Comparison of ENCODE assay signal across 9 cellular contexts in the genomic region with DNA sequence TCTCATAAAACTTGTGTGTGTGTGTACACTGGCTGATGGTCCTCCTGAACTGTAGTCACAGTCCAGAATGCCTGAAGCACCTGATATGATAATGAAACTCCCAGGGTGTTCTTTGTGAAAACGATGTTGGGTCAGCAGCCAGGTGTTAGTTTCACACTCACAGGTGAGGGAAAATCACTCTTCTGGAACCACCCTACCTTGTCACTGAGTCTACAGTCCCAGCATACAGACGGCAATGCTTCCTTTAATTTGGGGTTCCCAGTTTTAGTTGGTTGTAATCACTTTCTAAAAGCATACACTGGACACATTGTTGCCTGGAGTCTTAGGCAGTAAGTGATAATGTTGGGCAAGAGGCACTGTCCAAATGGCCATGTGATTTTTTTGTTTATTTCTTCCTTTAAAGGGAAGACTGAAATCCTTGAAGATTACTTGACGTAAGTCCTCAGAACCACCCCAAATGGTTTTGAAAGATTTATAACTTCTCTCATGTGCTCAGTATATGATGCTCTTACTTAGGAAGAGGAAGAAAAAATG. TPM values are rescaled to one million over a fixed set of nuclear protein-coding genes. Genes with fewer than 3 reads are reported as not detected.
DNase-seq lines count a peak whose midpoint lies in the region; ATAC-seq and TF ChIP-seq lines count a peak whose summit lies in the region.
"Had no signal": no experiment of that assay in that cellular context is flagged by ENCODE, and none has a peak within 500 bp of the region (broad histone marks: within the 10 kb centered on the region; RNA-seq: fewer than 3 reads in every experiment).

No MANE protein-coding gene starts in this region.

- peaks cover 52 to 82% of the 10 kb centered on the region in 2 donors for H3K4me1 Mint-ChIP-seq in stimulated activated naive B cell treated with anti-CD40 and anti-IgM and Interleukin-4, amounts not matched to agents 10 μg/mL and 1 μg/mL and 100 μg/mL, for 72 hours
- peaks cover 14% of the 10 kb centered on the region for H3K4me1 Mint-ChIP-seq in activated T-helper 1 cell treated with anti-CD3 and anti-CD28 coated beads, Interleukin-12 subunit alpha, Interleukin-12 subunit beta, Interleukin-2, Interleukin-4 antibody, amounts not matched to agents 30 ng/mL and 10 ng/mL and 1 ng/mL, durations not matched to agents 14 hours and 24 hours and 36 hours (ENCODE audit: low read depth)
- H3K4me1 Mint-ChIP-seq in type B pancreatic cell (ENCODE audit: unreplicated experiment) = peaks cover 55% of the 10 kb centered on the region

- no TSS peak for BruUV-seq in A673 (replicated peaks; lab: Mats Ljungman, UMichigan)

- H3K36me3 ChIP-seq in duodenal mucosa (ENCODE audit: control insufficient read depth in 1 of 2, insufficient read depth in 2 of 2, low read length in 2 of 2) (no peaks in the 10 kb centered on the region), A673 (ENCODE audit: insufficient read depth, low read length, poor library complexity, severe bottlenecking) (no peaks in the 10 kb centered on the region)

- CTCF ChIA-PET in A673 (lab: Charles Lee) = no interaction called here

- H3K9me3 ChIP-seq in duodenal mucosa (ENCODE audit: control insufficient read depth in 1 of 2, low read length in 2 of 2) (no peaks in the 10 kb centered on the region), A673 (ENCODE audit: low read depth, low read length, poor library complexity, severe bottlenecking) (no peaks in the 10 kb centered on the region)

- DNase-seq in stimulated activated naive B cell treated with anti-CD40 and anti-IgM and Interleukin-4, amounts not matched to agents 10 μg/mL and 1 μg/mL and 100 μg/mL, for 72 hours = peak; percentile 63
- DNase-seq in A673 (ENCODE audit: low spot score) (no peak), dermis blood vessel endothelial cell (no peak), type B pancreatic cell (ENCODE audit: extremely low spot score, unreplicated experiment) (no peak)
- DNase-seq in activated T-helper 1 cell treated with anti-CD3 and anti-CD28 coated beads, Interleukin-12 subunit alpha, Interleukin-12 subunit beta, Interleukin-2, Interleukin-4 antibody, amounts not matched to agents 30 ng/mL and 10 ng/mL and 1 ng/mL, durations not matched to agents 14 hours and 24 hours and 36 hours (ENCODE audit: low spot score) = no peak

- no peak overlapping the region for H3K9ac ChIP-seq in duodenal mucosa (ENCODE audit: low read depth in 1 of 2, low read length in 2 of 2)

- TF ChIP-seq CTCF in A673 (conservative IDR thresholded peaks at IDR 0.05; ENCODE audit: low read depth, low read length) = no peak
- TF ChIP-seq CTCF in type B pancreatic cell (conservative IDR thresholded peaks at IDR 0.05) = no peak

- no peaks in the 10 kb centered on the region for H3K27me3 Mint-ChIP-seq in stimulated activated naive B cell treated with anti-CD40 and anti-IgM and Interleukin-4, amounts not matched to agents 10 μg/mL and 1 μg/mL and 100 μg/mL, for 72 hours
- peaks cover 4% of the 10 kb centered on the region for H3K27me3 Mint-ChIP-seq in activated T-helper 1 cell treated with anti-CD3 and anti-CD28 coated beads, Interleukin-12 subunit alpha, Interleukin-12 subunit beta, Interleukin-2, Interleukin-4 antibody, amounts not matched to agents 30 ng/mL and 10 ng/mL and 1 ng/mL, durations not matched to agents 14 hours and 24 hours and 36 hours (ENCODE audit: insufficient read depth)
- H3K27me3 Mint-ChIP-seq in type B pancreatic cell = no peaks in the 10 kb centered on the region
- H3K27me3 Mint-ChIP-seq: stimulated activated naive CD8-positive, alpha-beta T cell treated with anti-CD3 and anti-CD28 coated beads, Interleukin-15, Interleukin-2, amounts not matched to agents 100 ng/mL and 50 ng/mL, for 24 hours had no signal

- H3K4me3 ChIP-seq in duodenal mucosa (ENCODE audit: low read depth in 1 of 2, low read length in 2 of 2) = no peak overlapping the region
- no peak overlapping the region for H3K4me3 ChIP-seq in A673 (ENCODE audit: low read depth, low read length, poor library complexity, severe bottlenecking)

- peak overlapping the region; percentile 52 for H3K27ac ChIP-seq in duodenal mucosa (ENCODE audit: low read depth, low read length)
- no peak overlapping the region for H3K27ac ChIP-seq in A673 (ENCODE audit: low read depth, low read length, poor library complexity, severe bottlenecking)

- intact Hi-C loops in A673 (cut with micrococcal nuclease; ENCODE audit: unreplicated experiment) = no loop called here
- intact Hi-C loops in activated T-helper 1 cell treated with anti-CD3 and anti-CD28 coated beads, Interleukin-12 subunit alpha, Interleukin-12 subunit beta, Interleukin-2, Interleukin-4 antibody, amounts not matched to agents 30 ng/mL and 10 ng/mL and 1 ng/mL, durations not matched to agents 14 hours and 24 hours and 36 hours (cut with micrococcal nuclease) = no loop called here

- H3K27me3 ChIP-seq in duodenal mucosa (ENCODE audit: control insufficient read depth in 1 of 2, insufficient read depth in 2 of 2, low read length in 2 of 2) = no peaks in the 10 kb centered on the region
- no peaks in the 10 kb centered on the region for H3K27me3 ChIP-seq in A673 (replicated peaks; ENCODE audit: insufficient read depth, low read depth, low read length, poor library complexity)

- ATAC-seq in GM19455 (IDR thresholded peaks at IDR 0.05; ENCODE audit: unreplicated experiment) (peak; percentile 70), HG03159 (IDR thresholded peaks at IDR 0.05; ENCODE audit: unreplicated experiment) (peak; percentile 75)
- peak; percentile 52 to 55 for ATAC-seq in stimulated activated naive B cell treated with anti-CD40 and anti-IgM and Interleukin-4, amounts not matched to agents 10 μg/mL and 1 μg/mL and 100 μg/mL, for 72 hours (replicated peaks)

- no peaks in the 10 kb centered on the region for H3K9me3 Mint-ChIP-seq in stimulated activated naive B cell treated with anti-CD40 and anti-IgM and Interleukin-4, amounts not matched to agents 10 μg/mL and 1 μg/mL and 100 μg/mL, for 72 hours
- H3K9me3 Mint-ChIP-seq in activated T-helper 1 cell treated with anti-CD3 and anti-CD28 coated beads, Interleukin-12 subunit alpha, Interleukin-12 subunit beta, Interleukin-2, Interleukin-4 antibody, amounts not matched to agents 30 ng/mL and 10 ng/mL and 1 ng/mL, durations not matched to agents 14 hours and 24 hours and 36 hours = no peaks in the 10 kb centered on the region
- peaks cover under 1% of the 10 kb centered on the region for H3K9me3 Mint-ChIP-seq in type B pancreatic cell
- H3K9me3 Mint-ChIP-seq: stimulated activated naive CD8-positive, alpha-beta T cell treated with anti-CD3 and anti-CD28 coated beads, Interleukin-15, Interleukin-2, amounts not matched to agents 100 ng/mL and 50 ng/mL, for 24 hours had no signal

- POLR2A ChIA-PET in A673 (lab: Charles Lee; ENCODE audit: low non-redundant PET) = no interaction called here

- H3K4me1 ChIP-seq in duodenal mucosa (ENCODE audit: control insufficient read depth in 1 of 2, insufficient read depth in 2 of 2, low read length in 2 of 2) (peaks cover 26 to 31% of the 10 kb centered on the region in 2 donors), A673 (ENCODE audit: insufficient read depth, low read length, poor library complexity, severe bottlenecking) (peaks cover 8% of the 10 kb centered on the region)

- H3K4me3 Mint-ChIP-seq in stimulated activated naive B cell treated with anti-CD40 and anti-IgM and Interleukin-4, amounts not matched to agents 10 μg/mL and 1 μg/mL and 100 μg/mL, for 72 hours = peak overlapping the region; percentile 52 to 61
- H3K4me3 Mint-ChIP-seq in activated T-helper 1 cell treated with anti-CD3 and anti-CD28 coated beads, Interleukin-12 subunit alpha, Interleukin-12 subunit beta, Interleukin-2, Interleukin-4 antibody, amounts not matched to agents 30 ng/mL and 10 ng/mL and 1 ng/mL, durations not matched to agents 14 hours and 24 hours and 36 hours = no peak overlapping the region
- no peak overlapping the region for H3K4me3 Mint-ChIP-seq in type B pancreatic cell
- H3K4me3 Mint-ChIP-seq: stimulated activated naive CD8-positive, alpha-beta T cell treated with anti-CD3 and anti-CD28 coated beads, Interleukin-15, Interleukin-2, amounts not matched to agents 100 ng/mL and 50 ng/mL, for 24 hours had no signal

- peaks cover 7 to 14% of the 10 kb centered on the region in 2 donors for H3K36me3 Mint-ChIP-seq in stimulated activated naive B cell treated with anti-CD40 and anti-IgM and Interleukin-4, amounts not matched to agents 10 μg/mL and 1 μg/mL and 100 μg/mL, for 72 hours
- no peaks in the 10 kb centered on the region for H3K36me3 Mint-ChIP-seq in activated T-helper 1 cell treated with anti-CD3 and anti-CD28 coated beads, Interleukin-12 subunit alpha, Interleukin-12 subunit beta, Interleukin-2, Interleukin-4 antibody, amounts not matched to agents 30 ng/mL and 10 ng/mL and 1 ng/mL, durations not matched to agents 14 hours and 24 hours and 36 hours (ENCODE audit: low read depth)
- no peaks in the 10 kb centered on the region for H3K36me3 Mint-ChIP-seq in type B pancreatic cell

- H3K27ac Mint-ChIP-seq in stimulated activated naive B cell treated with anti-CD40 and anti-IgM and Interleukin-4, amounts not matched to agents 10 μg/mL and 1 μg/mL and 100 μg/mL, for 72 hours = peak overlapping the region; percentile 95
- no peak overlapping the region for H3K27ac Mint-ChIP-seq in activated T-helper 1 cell treated with anti-CD3 and anti-CD28 coated beads, Interleukin-12 subunit alpha, Interleukin-12 subunit beta, Interleukin-2, Interleukin-4 antibody, amounts not matched to agents 30 ng/mL and 10 ng/mL and 1 ng/mL, durations not matched to agents 14 hours and 24 hours and 36 hours
- H3K27ac Mint-ChIP-seq in type B pancreatic cell = no peak overlapping the region
- H3K27ac Mint-ChIP-seq: stimulated activated naive CD8-positive, alpha-beta T cell treated with anti-CD3 and anti-CD28 coated beads, Interleukin-15, Interleukin-2, amounts not matched to agents 100 ng/mL and 50 ng/mL, for 24 hours had no signal

RNA-seq across cellular contexts. Expression of a gene that starts 18.2 kb away (rescaled TPM):
- total RNA-seq in A673 (2021) (48.7 and 49.9 TPM in 2 replicates), dermis blood vessel endothelial cell (124 and 164 TPM in 2 replicates), type B pancreatic cell (ENCODE audit: low replicate concordance) (74.8 and 93.4 TPM in 2 replicates)
- total RNA-seq in activated T-helper 1 cell treated with anti-CD3 and anti-CD28 coated beads, Interleukin-12 subunit alpha, Interleukin-12 subunit beta, Interleukin-2, Interleukin-4 antibody, amounts not matched to agents 30 ng/mL and 10 ng/mL and 1 ng/mL, durations not matched to agents 14 hours and 24 hours and 36 hours = 106 and 107 TPM in 2 replicates

RNA-seq across cellular contexts. Expression of a gene that starts 40.2 kb away (rescaled TPM):
- 28.2 and 28.7 TPM in 2 replicates for total RNA-seq in A673 (2021)
- total RNA-seq in activated T-helper 1 cell treated with anti-CD3 and anti-CD28 coated beads, Interleukin-12 subunit alpha, Interleukin-12 subunit beta, Interleukin-2, Interleukin-4 antibody, amounts not matched to agents 30 ng/mL and 10 ng/mL and 1 ng/mL, durations not matched to agents 14 hours and 24 hours and 36 hours = 28.4 and 28.5 TPM in 2 replicates
- total RNA-seq in dermis blood vessel endothelial cell = 21.5 and 23.1 TPM in 2 replicates
- 45.6 and 49.8 TPM in 2 replicates for total RNA-seq in type B pancreatic cell (ENCODE audit: low replicate concordance)

Comparison
In these comparisons a context has a peak if more than half of its experiments do, and no peak if none do; other contexts are left out.
1. H3K4me3 Mint-ChIP-seq: peak in stimulated activated naive B cell treated with anti-CD40 and anti-IgM and Interleukin-4, amounts not matched to agents 10 μg/mL and 1 μg/mL and 100 μg/mL, for 72 hours (2 of 2); none in activated T-helper 1 cell treated with anti-CD3 and anti-CD28 coated beads, Interleukin-12 subunit alpha, Interleukin-12 subunit beta, Interleukin-2, Interleukin-4 antibody, amounts not matched to agents 30 ng/mL and 10 ng/mL and 1 ng/mL, durations not matched to agents 14 hours and 24 hours and 36 hours (single experiment) and type B pancreatic cell (single experiment).
2. Peak in every context shown above with its lines, with median percentiles within 50 percentile points of each other: ATAC-seq.